Comparison of ENCODE assay signal across 8 cellular contexts in the genomic region with DNA sequence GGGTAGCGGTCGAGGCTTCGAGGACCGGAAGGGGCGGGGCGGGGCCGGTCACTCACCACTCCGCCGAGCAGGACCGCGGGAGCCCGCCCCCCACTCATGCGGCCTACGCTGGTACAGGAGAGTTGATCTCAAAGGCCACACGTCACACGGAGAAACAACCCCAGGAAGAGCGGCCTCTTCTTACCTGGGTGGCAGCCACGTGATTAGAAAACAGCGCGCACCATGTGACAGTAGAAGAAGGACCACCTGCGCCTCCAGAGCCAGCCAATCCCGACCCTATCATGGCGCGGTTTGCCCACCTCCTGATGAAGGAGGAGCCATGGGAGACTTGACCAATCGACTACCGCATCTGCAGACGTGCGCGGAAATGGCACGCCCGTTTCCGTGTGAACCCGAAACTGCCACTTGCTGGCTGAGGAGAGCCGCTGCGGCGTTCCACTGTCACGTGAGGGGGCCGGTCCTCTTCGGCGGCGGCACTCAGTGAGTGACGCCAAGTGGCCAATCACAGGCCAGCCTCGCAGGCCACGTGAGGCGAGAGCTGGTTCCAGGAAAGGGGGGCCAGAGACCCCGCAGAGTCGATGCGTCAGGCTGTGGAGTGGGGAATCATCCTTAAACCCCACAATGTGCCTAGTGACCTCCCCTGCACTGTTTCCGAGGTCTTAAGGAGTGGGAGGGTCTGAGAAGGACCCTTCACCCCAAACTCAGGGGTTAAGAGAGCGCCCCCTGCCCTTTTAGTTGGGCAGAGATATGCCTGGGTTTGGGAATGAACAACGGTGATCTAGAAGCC. TPM values are rescaled to one million over a fixed set of nuclear protein-coding genes. Genes with fewer than 3 reads are reported as not detected.
DNase-seq lines count a peak whose midpoint lies in the region; ATAC-seq and TF ChIP-seq lines count a peak whose summit lies in the region.

A gene with protein sequence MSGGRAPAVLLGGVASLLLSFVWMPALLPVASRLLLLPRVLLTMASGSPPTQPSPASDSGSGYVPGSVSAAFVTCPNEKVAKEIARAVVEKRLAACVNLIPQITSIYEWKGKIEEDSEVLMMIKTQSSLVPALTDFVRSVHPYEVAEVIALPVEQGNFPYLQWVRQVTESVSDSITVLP (minus strand): TSS at position 205 of the 787 bp plus-strand sequence. CDS start 107 bp downstream, at position 98.

- WGBS in heart right ventricle, 2 donors, result 0% methylated on average over 51 of the region's 51 CpGs

- no peaks in the 10 kb centered on the region for H3K9me3 ChIP-seq in heart right ventricle

- H3K27ac ChIP-seq in heart right ventricle, result peak within 1 kb of the TSS; percentile 59 to 94 (median 90)

- DNase-seq in NCI-H1436 treated with DMSO at 0.1 percent for 48 hours (lab: John Stamatoyannopoulos, UW), result peak; percentile 97
- peak; percentile 99 to 100 (median 99) for DNase-seq in T-helper 1 cell
- DNase-seq in amniotic epithelial cell (ENCODE audit: low read depth), result peak; percentile 100
- DNase-seq in heart right ventricle, result peak; percentile 99
- DNase-seq in posterior vena cava (ENCODE audit: low spot score), result peak; percentile 100
- peak; percentile 99 for DNase-seq in ureter (ENCODE audit: low spot score)

- ATAC-seq in HG02840 (IDR thresholded peaks at IDR 0.05; ENCODE audit: low FRiP score, unreplicated experiment) (peak; percentile 83), heart right ventricle (peak; percentile 94 to 98 (median 96))

- intact Hi-C loops in heart right ventricle (cut with DNase I), result loop anchor here in 3 of 10 donors (1.0 to 10.0 kb wide), 3 partner anchors 8 to 1753 kb away; a partner anchor contains a TSS
- intact Hi-C loops in posterior vena cava (cut with DNase I), result no loop called here

- peaks cover 0 to 40% (median 18%) of the 10 kb centered on the region in 9 donors for H3K36me3 ChIP-seq in heart right ventricle

- TF ChIP-seq CTCF in GM12875 (IDR thresholded peaks at IDR 0.05; ENCODE audit: borderline replicate concordance, insufficient read depth, low read depth, low read length) (peak; percentile 48; the same call in 1 of the 2 replicates), heart right ventricle (IDR thresholded peaks at IDR 0.05) (peak in 8 of 9 donors; percentile 29 to 69 (median 46))

- peaks cover 16 to 48% (median 41%) of the 10 kb centered on the region in 9 donors for H3K4me1 ChIP-seq in heart right ventricle

- H3K27me3 ChIP-seq in heart right ventricle, result no peaks in the 10 kb centered on the region

- peak within 1 kb of the TSS; percentile 54 for H3K4me3 ChIP-seq in GM12875 (ENCODE audit: low read depth, low read length)
- H3K4me3 ChIP-seq in heart right ventricle, result peak within 1 kb of the TSS; percentile 40 to 80 (median 70)

RNA-seq across cellular contexts. Expression of the gene that starts here (rescaled TPM):
- total RNA-seq in heart right ventricle (100 to 1,000 TPM in 9 of 10 donors, 10 to 100 TPM in 1; 99.8 to 132 (median 114) TPM), posterior vena cava (100 to 1,000 TPM; 107 to 110 TPM), ureter (157 TPM)
- polyA plus RNA-seq in heart right ventricle, result 100 to 1,000 TPM in 1 of 2 donors, 10 to 100 TPM in 1; 94.7 to 161 TPM

Comparison
In these comparisons a context has a peak if more than half of its experiments do, and no peak if none do; other contexts are left out.
1. Peak in every context shown above with its lines: DNase-seq, ATAC-seq, H3K4me3 ChIP-seq and H3K27ac ChIP-seq.